20 cellular contexts compared by ENCODE assay signal in genomic region chr9:96621619-96622018, GRCh38. TPM values are rescaled to one million over a fixed set of nuclear protein-coding genes. Genes with fewer than 3 reads are reported as not detected.
A peak's percentile ranks its signal among the peaks of the same experiment; 100 is the strongest.
DNase-seq lines count a peak whose midpoint lies in the region; TF ChIP-seq lines count a peak whose summit lies in the region.
"Had no signal": no experiment of that assay in that cellular context is flagged by ENCODE, and none has a peak within 500 bp of the region (broad histone marks: within the 10 kb centered on the region; RNA-seq: fewer than 3 reads in every experiment).

No MANE protein-coding gene starts in this region.

- TF ChIP-seq CTCF in brain (conservative IDR thresholded peaks at IDR 0.05) (no peak), nephron progenitor cell (IDR thresholded peaks at IDR 0.05) (no peak), mammary epithelial cell (conservative IDR thresholded peaks at IDR 0.05 in 1 of 2, IDR thresholded peaks at IDR 0.05 in 1 of 2; ENCODE audit: extremely low read depth in 1 of 2, insufficient read depth in 1 of 2, low read depth in 1 of 2, low read length in 2 of 2) (no peak)

- intact Hi-C loops in mammary epithelial cell (cut with micrococcal nuclease), result no loop called here

- H3K27ac Mint-ChIP-seq in brain (no peak overlapping the region), nephron progenitor cell (peak overlapping the region; percentile 68)
- H3K27ac Mint-ChIP-seq: activated CD4-positive, alpha-beta T cell treated with anti-CD3 and anti-CD28 coated beads for 36 hours had no signal

- H3K27me3 Mint-ChIP-seq in brain (no peaks in the 10 kb centered on the region), nephron progenitor cell (ENCODE audit: low read depth, poor library complexity) (peaks cover 6% of the 10 kb centered on the region)

- H2AFZ ChIP-seq in mammary epithelial cell (ENCODE audit: low read depth, low read length), result no peak overlapping the region

- no peak overlapping the region for H3K4me2 ChIP-seq in mammary epithelial cell (ENCODE audit: insufficient read depth, low read depth, low read length)

- H3K36me3 ChIP-seq in ES-I3 (ENCODE audit: insufficient read depth, low read length) (no peaks in the 10 kb centered on the region), HUES64 (ENCODE audit: insufficient read depth, low read length) (no peaks in the 10 kb centered on the region), mammary epithelial cell (ENCODE audit: insufficient read depth, low read length) (no peaks in the 10 kb centered on the region)
- H3K36me3 ChIP-seq: vagina had no signal

- H3K9me3 ChIP-seq in ES-I3 (ENCODE audit: control insufficient read depth, insufficient read depth, low read length), result no peaks in the 10 kb centered on the region
- H3K9me3 ChIP-seq in HUES64 (ENCODE audit: insufficient read depth, low read depth, low read length), result no peaks in the 10 kb centered on the region
- H3K9me3 ChIP-seq in mammary epithelial cell (replicated peaks; ENCODE audit: insufficient read depth, low read length), result no peaks in the 10 kb centered on the region
- H3K9me3 ChIP-seq: vagina had no signal

- in situ Hi-C loops in mammary epithelial cell (cut with MboI; ENCODE audit: low sequenced_read_pairs in 2 of 2), result no loop called here

- H3K79me2 ChIP-seq in mammary epithelial cell (ENCODE audit: insufficient read depth, low read length), result peaks cover 4% of the 10 kb centered on the region

- dilution Hi-C loops in mammary epithelial cell (cut with HindIII; ENCODE audit: low sequenced_read_pairs), result no loop called here

- H3K4me1 Mint-ChIP-seq in brain, result peaks cover 33% of the 10 kb centered on the region
- peaks cover 42% of the 10 kb centered on the region for H3K4me1 Mint-ChIP-seq in nephron progenitor cell
- H3K4me1 Mint-ChIP-seq: central memory CD8-positive, alpha-beta T cell had no signal

- no peaks in the 10 kb centered on the region for H4K20me1 ChIP-seq in mammary epithelial cell (ENCODE audit: insufficient read depth, low read length)

- CTCF ChIA-PET in mammary epithelial cell (lab: Charles Lee; ENCODE audit: low non-redundant PET), result no interaction called here

- no peak overlapping the region for H3K27ac ChIP-seq in HUES64 (ENCODE audit: low read depth, low read length)
- no peak overlapping the region for H3K27ac ChIP-seq in mammary epithelial cell (ENCODE audit: insufficient read depth, low read depth, low read length)
- H3K27ac ChIP-seq: vagina had no signal

- DNase-seq in nephron progenitor cell, result no peak
- DNase-seq in mammary epithelial cell, result no peak
- DNase-seq in activated CD4-positive, alpha-beta T cell treated with anti-CD3 and anti-CD28 coated beads for 4 hours, result no peak
- DNase-seq in amniotic stem cell (lab: John Stamatoyannopoulos, UW), result no peak
- DNase-seq: activated CD4-positive, alpha-beta T cell treated with anti-CD3 and anti-CD28 coated beads for 36 hours; activated effector memory CD4-positive, alpha-beta T cell treated with Interleukin-2 at 50 U/mL for 16 hours; Calu3; glutamatergic neuron; MM.1S; naive thymus-derived CD4-positive, alpha-beta T cell; NCI-H2081; NCI-H524 treated with DMSO at 0.1 percent for 48 hours; SHP77; small intestine; stimulated activated CD8-positive, alpha-beta memory T cell treated with anti-CD3 and anti-CD28 coated beads, Interleukin-4, amount 100 ng/mL, for 48 hours had no signal

- no TSS peak for BruUV-seq in mammary epithelial cell (replicated peaks; lab: Mats Ljungman, UMichigan)

- no peaks in the 10 kb centered on the region for H3K9me3 Mint-ChIP-seq in brain
- peaks cover 3% of the 10 kb centered on the region for H3K9me3 Mint-ChIP-seq in nephron progenitor cell
- H3K9me3 Mint-ChIP-seq: central memory CD8-positive, alpha-beta T cell had no signal

- H3K9ac ChIP-seq in ES-I3 (ENCODE audit: low read depth, low read length) (peak overlapping the region; percentile 76; the same call in 1 of the 2 replicates), HUES64 (ENCODE audit: low read depth, low read length) (no peak overlapping the region), mammary epithelial cell (ENCODE audit: insufficient read depth, low read length) (no peak overlapping the region)

- peak overlapping the region in 4 of 5 experiments; percentile 2 to 50 (median 30) for H3K4me3 Mint-ChIP-seq in brain
- H3K4me3 Mint-ChIP-seq in nephron progenitor cell, result peak overlapping the region; percentile 5
- H3K4me3 Mint-ChIP-seq: activated CD4-positive, alpha-beta T cell treated with anti-CD3 and anti-CD28 coated beads for 36 hours; central memory CD8-positive, alpha-beta T cell; naive thymus-derived CD4-positive, alpha-beta T cell had no signal

- H3K36me3 Mint-ChIP-seq in brain, result no peaks in the 10 kb centered on the region
- H3K36me3 Mint-ChIP-seq in nephron progenitor cell (ENCODE audit: low read depth), result no peaks in the 10 kb centered on the region
- H3K36me3 Mint-ChIP-seq: naive thymus-derived CD4-positive, alpha-beta T cell had no signal

- WGBS in HUES64, result 34% methylated on average over 2 of the region's 4 CpGs
- WGBS in mammary epithelial cell (ENCODE audit: low coverage, missing lambda C conversion rate), result 87% methylated on average over 4 of the region's 4 CpGs

- H3K4me1 ChIP-seq in ES-I3 (ENCODE audit: insufficient read depth, low read length) (peaks cover 4% of the 10 kb centered on the region; the same call in 1 of the 2 replicates), HUES64 (ENCODE audit: insufficient read depth, low read length) (peaks cover 24% of the 10 kb centered on the region), mammary epithelial cell (ENCODE audit: insufficient read depth, low read length) (peaks cover 8% of the 10 kb centered on the region)

- H3K4me3 ChIP-seq in HUES64 (ENCODE audit: low read length) (peak overlapping the region; percentile 73), mammary epithelial cell (replicated peaks in 1 of 3; ENCODE audit: insufficient read depth in 1 of 3, low read depth in 2 of 3, low read length in 3 of 3) (no peak overlapping the region)
- H3K4me3 ChIP-seq: vagina had no signal

- peaks cover 24% of the 10 kb centered on the region for H3K27me3 ChIP-seq in HUES64 (ENCODE audit: insufficient read depth, low read length)
- H3K27me3 ChIP-seq in mammary epithelial cell (ENCODE audit: insufficient read depth, low read length), result no peaks in the 10 kb centered on the region
- H3K27me3 ChIP-seq: vagina had no signal

RNA-seq across cellular contexts. Expression of gene CDC14B, which starts 2.0 kb away (rescaled TPM):
- 27.9 TPM for polyA plus RNA-seq in HUES64 (2013, experiment 1 of 2)
- 33.3 TPM for polyA plus RNA-seq in HUES64 (2013, experiment 2 of 2)
- polyA plus RNA-seq in brain (ENCODE audit: insufficient read depth, low read depth, low replicate concordance) (5.7 TPM), mammary epithelial cell (5.2 TPM)
- 10 to 100 TPM in 1 of 2 donors, 1 to 10 TPM in 1; 9.4 to 14.5 TPM for total RNA-seq in mammary epithelial cell
- polyA minus RNA-seq in mammary epithelial cell, result 8.0 TPM

RNA-seq across cellular contexts. Expression of gene PRXL2C, which starts 33.5 kb away (rescaled TPM):
- 4.3 TPM for polyA plus RNA-seq in HUES64 (2013, experiment 1 of 2)
- polyA plus RNA-seq in HUES64 (2013, experiment 2 of 2), result 4.3 TPM
- polyA plus RNA-seq in brain (ENCODE audit: insufficient read depth, low read depth, low replicate concordance), result 3.9 TPM
- total RNA-seq in mammary epithelial cell, result 10 to 100 TPM; 13.0 to 14.3 TPM
- 6.6 TPM for polyA plus RNA-seq in mammary epithelial cell
- 8.0 TPM for polyA minus RNA-seq in mammary epithelial cell
